Comparison of ENCODE assay signal across 8 cellular contexts in the genomic region with DNA sequence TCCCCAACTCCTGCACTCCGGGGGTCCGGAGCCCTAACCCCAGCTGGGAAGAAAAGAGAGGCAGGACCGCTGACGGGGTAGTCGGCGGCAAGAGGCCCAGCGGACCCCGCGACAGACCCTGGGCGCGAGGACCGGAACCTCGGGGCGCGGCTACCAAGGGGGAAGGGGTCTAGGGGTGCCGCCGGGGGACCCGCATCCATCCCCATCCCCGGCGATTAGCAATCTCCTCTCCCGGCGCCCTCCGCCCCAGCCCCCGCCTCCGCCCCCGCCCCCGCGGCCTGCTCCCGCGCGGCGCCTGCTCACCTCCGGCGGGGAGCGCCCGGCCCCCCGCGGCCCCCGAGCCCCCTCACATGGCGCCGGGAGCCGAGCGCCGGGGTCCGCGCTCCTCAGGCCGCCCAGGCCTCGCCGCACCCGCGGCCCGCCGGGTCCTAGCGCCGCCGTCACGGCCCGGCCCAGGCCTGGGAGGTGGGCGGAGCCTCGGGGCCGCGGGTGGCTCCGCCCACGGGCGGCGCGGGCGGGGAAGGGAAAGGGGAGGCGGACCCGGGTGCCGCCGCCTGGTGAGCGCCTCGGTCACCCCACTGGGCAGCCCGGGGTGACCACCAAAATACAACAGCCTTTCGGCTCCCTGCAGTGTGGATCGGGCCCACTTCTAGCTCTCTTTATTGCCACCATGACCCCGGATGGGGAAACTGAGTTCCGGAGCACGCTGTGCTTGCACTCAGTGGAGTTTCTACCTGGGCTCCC. TPM values are rescaled to one million over a fixed set of nuclear protein-coding genes. Genes with fewer than 3 reads are reported as not detected.
DNase-seq lines count a peak whose midpoint lies in the region; ATAC-seq, FAIRE-seq and TF ChIP-seq lines count a peak whose summit lies in the region.

A gene with protein sequence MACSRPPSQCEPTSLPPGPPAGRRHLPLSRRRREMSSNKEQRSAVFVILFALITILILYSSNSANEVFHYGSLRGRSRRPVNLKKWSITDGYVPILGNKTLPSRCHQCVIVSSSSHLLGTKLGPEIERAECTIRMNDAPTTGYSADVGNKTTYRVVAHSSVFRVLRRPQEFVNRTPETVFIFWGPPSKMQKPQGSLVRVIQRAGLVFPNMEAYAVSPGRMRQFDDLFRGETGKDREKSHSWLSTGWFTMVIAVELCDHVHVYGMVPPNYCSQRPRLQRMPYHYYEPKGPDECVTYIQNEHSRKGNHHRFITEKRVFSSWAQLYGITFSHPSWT (minus strand): TSS at position 404 of the 744 bp plus-strand sequence. CDS start 1,622 bp downstream, outside the sequence.

- H3K27me3 Mint-ChIP-seq in activated T-helper 17 cell treated with anti-CD3 and anti-CD28 coated beads, Interleukin-2, amount 50 U/mL, for 72 hours = no peaks in the 10 kb centered on the region
- no peaks in the 10 kb centered on the region for H3K27me3 Mint-ChIP-seq in stimulated activated naive CD8-positive, alpha-beta T cell treated with anti-CD3 and anti-CD28 coated beads, Interleukin-15, Interleukin-2, amounts not matched to agents 100 ng/mL and 50 ng/mL, for 24 hours

- peak within 1 kb of the TSS; percentile 86 for H3K4me3 Mint-ChIP-seq in activated T-helper 17 cell treated with anti-CD3 and anti-CD28 coated beads, Interleukin-2, amount 50 U/mL, for 72 hours
- peak within 1 kb of the TSS; percentile 88 for H3K4me3 Mint-ChIP-seq in stimulated activated naive CD8-positive, alpha-beta T cell treated with anti-CD3 and anti-CD28 coated beads, Interleukin-15, Interleukin-2, amounts not matched to agents 100 ng/mL and 50 ng/mL, for 24 hours

- H3K36me3 ChIP-seq in muscle layer of duodenum (ENCODE audit: control insufficient read depth in 1 of 2, insufficient read depth in 2 of 2, low read length in 2 of 2) = peaks cover 18% of the 10 kb centered on the region in 2 donors

- H3K36me3 Mint-ChIP-seq in activated T-helper 17 cell treated with anti-CD3 and anti-CD28 coated beads, Interleukin-2, amount 50 U/mL, for 72 hours (ENCODE audit: low read depth) = peaks cover 48% of the 10 kb centered on the region
- peaks cover 24% of the 10 kb centered on the region for H3K36me3 Mint-ChIP-seq in stimulated activated naive CD8-positive, alpha-beta T cell treated with anti-CD3 and anti-CD28 coated beads, Interleukin-15, Interleukin-2, amounts not matched to agents 100 ng/mL and 50 ng/mL, for 24 hours (ENCODE audit: low read depth)

- DNase-seq in AG04449 (ENCODE audit: low read depth, low spot score) (no peak), GM18507 (ENCODE audit: extremely low spot score, insufficient read length, low read depth) (peak; percentile 82), OCI-M1 (lab: John Stamatoyannopoulos, UW) (peak; percentile 80), fibroblast of gingiva (ENCODE audit: low read depth) (peak; percentile 82)

- CTCF ChIA-PET in AG04449 (lab: Yijun Ruan, JAX) = interaction anchor here (0.8 to 5.2 kb wide), 7 partner anchors 10 to 136 kb away, joined by 3 to 22 read pairs (median 4); no protein-coding TSS in a partner anchor

- H3K27ac Mint-ChIP-seq in activated T-helper 17 cell treated with anti-CD3 and anti-CD28 coated beads, Interleukin-2, amount 50 U/mL, for 72 hours = peak within 1 kb of the TSS; percentile 90
- peak within 1 kb of the TSS; percentile 86 for H3K27ac Mint-ChIP-seq in stimulated activated naive CD8-positive, alpha-beta T cell treated with anti-CD3 and anti-CD28 coated beads, Interleukin-15, Interleukin-2, amounts not matched to agents 100 ng/mL and 50 ng/mL, for 24 hours

- H3K4me1 ChIP-seq in muscle layer of duodenum (ENCODE audit: control insufficient read depth in 1 of 2, insufficient read depth in 2 of 2, low read length in 2 of 2) = peaks cover 10 to 40% of the 10 kb centered on the region in 2 donors

- no peaks in the 10 kb centered on the region for H3K9me3 Mint-ChIP-seq in activated T-helper 17 cell treated with anti-CD3 and anti-CD28 coated beads, Interleukin-2, amount 50 U/mL, for 72 hours
- H3K9me3 Mint-ChIP-seq in stimulated activated naive CD8-positive, alpha-beta T cell treated with anti-CD3 and anti-CD28 coated beads, Interleukin-15, Interleukin-2, amounts not matched to agents 100 ng/mL and 50 ng/mL, for 24 hours = no peaks in the 10 kb centered on the region

- H3K4me1 Mint-ChIP-seq in activated T-helper 17 cell treated with anti-CD3 and anti-CD28 coated beads, Interleukin-2, amount 50 U/mL, for 72 hours = peaks cover 4% of the 10 kb centered on the region
- peaks cover 42% of the 10 kb centered on the region for H3K4me1 Mint-ChIP-seq in stimulated activated naive CD8-positive, alpha-beta T cell treated with anti-CD3 and anti-CD28 coated beads, Interleukin-15, Interleukin-2, amounts not matched to agents 100 ng/mL and 50 ng/mL, for 24 hours (ENCODE audit: low read depth)

- POLR2A ChIA-PET in AG04449 (lab: Yijun Ruan, JAX) = interaction anchor here (0.6 to 1.6 kb wide), 3 partner anchors 17 to 104 kb away, joined by 4 to 5 read pairs (median 4); partner anchors contain the start of gene ST6GALNAC4

- no peaks in the 10 kb centered on the region for H3K9me3 ChIP-seq in muscle layer of duodenum (ENCODE audit: control insufficient read depth in 1 of 2, low read length in 2 of 2)

- FAIRE-seq in GM18507 (lab: Jason Lieb, UNC) = peak; percentile 59

- peak; percentile 43 for ATAC-seq in HG03139 (IDR thresholded peaks at IDR 0.05; ENCODE audit: unreplicated experiment)
- peak; percentile 78 for ATAC-seq in activated T-helper 17 cell treated with anti-CD3 and anti-CD28 coated beads, Interleukin-2, amount 50 U/mL, for 72 hours (replicated peaks)

- TF ChIP-seq CTCF in AG04449 (IDR thresholded peaks at IDR 0.05; ENCODE audit: insufficient read depth, low read length, missing control alignments) = no peak

- H3K27ac ChIP-seq in muscle layer of duodenum (ENCODE audit: low read length) = peak within 1 kb of the TSS; percentile 67

- H3K4me3 ChIP-seq in AG04449 (ENCODE audit: low read depth, low read length) (peak within 1 kb of the TSS; percentile 85), muscle layer of duodenum (ENCODE audit: low read depth in 1 of 2, low read length in 2 of 2) (peak within 1 kb of the TSS; percentile 71 to 92)

- no peaks in the 10 kb centered on the region for H3K27me3 ChIP-seq in muscle layer of duodenum (ENCODE audit: low read depth, low read length)

RNA-seq across cellular contexts. Expression of the gene that starts here (rescaled TPM):
- 100 to 1,000 TPM in 1 of 2 donors, 10 to 100 TPM in 1; 61.7 to 124 TPM for total RNA-seq in activated T-helper 17 cell treated with anti-CD3 and anti-CD28 coated beads, Interleukin-2, amount 50 U/mL, for 72 hours
